ENCODE assay signal across 29 cellular contexts in genomic region chr3:43962043-43962442, GRCh38.
"Had no signal": no experiment of that assay in that cellular context is flagged by ENCODE, and none has a peak within 500 bp of the region (broad histone marks: within the 10 kb centered on the region; RNA-seq: fewer than 3 reads in every experiment).

No MANE protein-coding gene starts in this region.

- H3K4me1 ChIP-seq: parathyroid adenoma, psoas muscle, right lobe of liver, spleen, tibial nerve, upper lobe of left lung, vagina had no signal

- H3K36me3 ChIP-seq: neural progenitor cell, ovary, right lobe of liver, spleen, thoracic aorta, thyroid gland, tibial nerve, upper lobe of left lung, vagina had no signal

- FAIRE-seq: urothelium cell line had no signal

- H3K4me2 ChIP-seq: neural progenitor cell, smooth muscle cell had no signal

- H3K9me3 Mint-ChIP-seq: natural killer cell; nephron; neural progenitor cell; stimulated activated memory B cell treated with anti-CD40 and anti-IgM and Interleukin-4, amounts not matched to agents 10 μg/mL and 1 μg/mL and 100 μg/mL, for 72 hours; stimulated activated naive CD8-positive, alpha-beta T cell treated with anti-CD3 and anti-CD28 coated beads, Interleukin-15, amount 100 ng/mL, for 72 hours had no signal

- ATAC-seq: natural killer cell; psoas muscle; right cardiac atrium; right lobe of liver; stimulated activated memory B cell treated with anti-CD40 and anti-IgM and Interleukin-4, amounts not matched to agents 10 μg/mL and 1 μg/mL and 100 μg/mL, for 72 hours; stimulated activated naive CD8-positive, alpha-beta T cell treated with anti-CD3 and anti-CD28 coated beads, Interleukin-15, amount 100 ng/mL, for 72 hours; stimulated activated naive CD8-positive, alpha-beta T cell treated with anti-CD3 and anti-CD28 coated beads, Interleukin-15, Interleukin-2, amounts not matched to agents 100 U/mL and 50 U/mL, for 24 hours had no signal

- H3K4me3 Mint-ChIP-seq: natural killer cell; nephron; neural progenitor cell; stimulated activated memory B cell treated with anti-CD40 and anti-IgM and Interleukin-4, amounts not matched to agents 10 μg/mL and 1 μg/mL and 100 μg/mL, for 72 hours; stimulated activated naive CD8-positive, alpha-beta T cell treated with anti-CD3 and anti-CD28 coated beads, Interleukin-15, amount 100 ng/mL, for 72 hours had no signal

- H3K4me1 Mint-ChIP-seq: natural killer cell had no signal

- H3K79me2 ChIP-seq: parathyroid adenoma had no signal

- H2AFZ ChIP-seq: neural progenitor cell, parathyroid adenoma had no signal

- DNase-seq: natural killer cell; occipital lobe; ovary; psoas muscle; right cardiac atrium; right lobe of liver; spleen; stimulated activated CD4-positive, alpha-beta T cell treated with anti-CD3 and anti-CD28 coated beads, Interleukin-12 subunit alpha, Interleukin-12 subunit beta, amount 100 ng/mL, for 4 hours; stimulated activated CD4-positive, alpha-beta T cell treated with anti-CD3 and anti-CD28 coated beads, Interleukin-1b, Interleukin-23, amount 100 ng/mL, for 48 hours; stimulated activated CD4-positive, alpha-beta T cell treated with anti-CD3 and anti-CD28 coated beads, Interleukin-4, amount 100 ng/mL, for 1 hour; stimulated activated CD4-positive, alpha-beta T cell treated with anti-CD3 and anti-CD28 coated beads, Interleukin-4, amount 100 ng/mL, for 4 hours; stimulated activated CD8-positive, alpha-beta memory T cell treated with anti-CD3 and anti-CD28 coated beads, Interleukin-4, amount 100 ng/mL, for 48 hours; stimulated activated naive CD4-positive, alpha-beta T cell; stimulated activated naive CD8-positive, alpha-beta T cell treated with anti-CD3 and anti-CD28 coated beads, Interleukin-15, amount 100 ng/mL, for 72 hours; stimulated activated naive CD8-positive, alpha-beta T cell treated with anti-CD3 and anti-CD28 coated beads, Interleukin-15, Interleukin-2, amounts not matched to agents 100 U/mL and 50 U/mL, for 24 hours; thyroid gland; trophoblast cell; upper lobe of left lung had no signal

- H3K27ac Mint-ChIP-seq: natural killer cell; nephron; neural progenitor cell; progenitor cell of endocrine pancreas; stimulated activated memory B cell treated with anti-CD40 and anti-IgM and Interleukin-4, amounts not matched to agents 10 μg/mL and 1 μg/mL and 100 μg/mL, for 72 hours; stimulated activated naive CD8-positive, alpha-beta T cell treated with anti-CD3 and anti-CD28 coated beads, Interleukin-15, amount 100 ng/mL, for 72 hours had no signal

- H3K27ac ChIP-seq: neural progenitor cell, ovary, parathyroid adenoma, psoas muscle, right lobe of liver, skin epidermis, spleen, thoracic aorta, thyroid gland, tibial nerve, upper lobe of left lung, vagina had no signal

- H3K27me3 ChIP-seq: neural progenitor cell, ovary, right lobe of liver, thyroid gland, tibial nerve, upper lobe of left lung, vagina had no signal

- H3K4me3 ChIP-seq: neural progenitor cell, ovary, psoas muscle, right lobe of liver, skin epidermis, smooth muscle cell, spleen, thoracic aorta, thyroid gland, tibial nerve, upper lobe of left lung, vagina had no signal

- H3K36me3 Mint-ChIP-seq: natural killer cell; neural progenitor cell; stimulated activated memory B cell treated with anti-CD40 and anti-IgM and Interleukin-4, amounts not matched to agents 10 μg/mL and 1 μg/mL and 100 μg/mL, for 72 hours had no signal
